9 cellular contexts compared by ENCODE assay signal in the genomic region with DNA sequence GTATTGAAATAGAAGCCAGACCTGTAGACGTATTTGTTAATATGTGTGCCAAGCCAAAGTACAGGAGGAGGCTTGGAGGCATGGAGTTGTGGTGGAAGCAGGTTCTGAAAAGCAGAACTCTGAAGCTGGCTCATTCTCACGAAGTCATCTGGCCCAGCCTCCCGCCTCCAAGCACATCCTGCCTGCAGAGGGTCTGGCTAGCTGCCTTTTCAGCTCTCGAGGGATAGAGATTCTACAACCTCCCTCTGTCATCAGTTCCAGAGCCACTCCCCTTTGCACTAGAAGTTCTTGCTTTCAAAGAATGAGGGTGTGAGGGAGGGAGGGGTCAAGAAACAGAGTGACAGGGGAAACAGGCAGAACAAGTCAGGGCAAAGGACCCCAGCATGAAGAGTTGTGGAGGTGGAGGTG.
A peak's percentile ranks its signal among the peaks of the same experiment; 100 is the strongest.
DNase-seq lines count a peak whose midpoint lies in the region; ATAC-seq and TF ChIP-seq lines count a peak whose summit lies in the region.
"Had no signal": no experiment of that assay in that cellular context is flagged by ENCODE, and none has a peak within 500 bp of the region (broad histone marks: within the 10 kb centered on the region; RNA-seq: fewer than 3 reads in every experiment).

No MANE protein-coding gene starts in this region.

- H3K9me3 Mint-ChIP-seq in glutamatergic neuron (ENCODE audit: unreplicated experiment), result no peaks in the 10 kb centered on the region
- H3K9me3 Mint-ChIP-seq: central memory CD8-positive, alpha-beta T cell had no signal

- H3K36me3 Mint-ChIP-seq in glutamatergic neuron (ENCODE audit: unreplicated experiment), result no peaks in the 10 kb centered on the region

- no peak for TF ChIP-seq CTCF in glutamatergic neuron (IDR thresholded peaks at IDR 0.05; ENCODE audit: partially characterized antibody, unreplicated experiment)

- H3K4me3 Mint-ChIP-seq in glutamatergic neuron (ENCODE audit: unreplicated experiment), result no peak overlapping the region
- H3K4me3 Mint-ChIP-seq: central memory CD8-positive, alpha-beta T cell had no signal

- ATAC-seq in GM19043 (IDR thresholded peaks at IDR 0.05; ENCODE audit: low read depth, unreplicated experiment) (peak; percentile 58), HG03196 (IDR thresholded peaks at IDR 0.05; ENCODE audit: unreplicated experiment) (no peak)

- no peaks in the 10 kb centered on the region for H3K27me3 Mint-ChIP-seq in glutamatergic neuron (ENCODE audit: unreplicated experiment)
- H3K27me3 Mint-ChIP-seq: central memory CD8-positive, alpha-beta T cell had no signal

- DNase-seq in C1 segment of cervical spinal cord (lab: John Stamatoyannopoulos, UW), result peak in 9 of 14 donors; percentile 7 to 68 (median 32)
- peak; percentile 91 for DNase-seq in NCI-H446 treated with DMSO at 0.1 percent for 48 hours (lab: John Stamatoyannopoulos, UW)
- DNase-seq in glutamatergic neuron, result no peak
- peak; percentile 13 for DNase-seq in putamen (ENCODE audit: low spot score)
- DNase-seq in NCI-H2029 (lab: John Stamatoyannopoulos, UW), result no peak
- DNase-seq in COLO668 (lab: John Stamatoyannopoulos, UW; ENCODE audit: unreplicated experiment), result no peak

- H3K4me1 Mint-ChIP-seq in glutamatergic neuron (ENCODE audit: low read depth, unreplicated experiment), result peaks cover 48% of the 10 kb centered on the region

- peak overlapping the region; percentile 62 for H3K27ac Mint-ChIP-seq in glutamatergic neuron (ENCODE audit: unreplicated experiment)

Comparison
In these comparisons a context has a peak if more than half of its experiments do, and no peak if none do; other contexts are left out.
1. DNase-seq: peak in C1 segment of cervical spinal cord (9 of 14), NCI-H446 treated with DMSO at 0.1 percent for 48 hours (single experiment) and putamen (single experiment); none in glutamatergic neuron (single experiment), NCI-H2029 (single experiment) and COLO668 (single experiment).